17 cellular contexts compared by ENCODE assay signal in genomic region chr15:58726867-58727266, GRCh38.
"Had no signal": no experiment of that assay in that cellular context is flagged by ENCODE, and none has a peak within 500 bp of the region (broad histone marks: within the 10 kb centered on the region; RNA-seq: fewer than 3 reads in every experiment).

No MANE protein-coding gene starts in this region.

- H3K36me3 Mint-ChIP-seq: natural killer cell had no signal

- H3K27me3 Mint-ChIP-seq: brain; central memory CD8-positive, alpha-beta T cell had no signal

- H3K4me3 Mint-ChIP-seq: brain; central memory CD8-positive, alpha-beta T cell; natural killer cell had no signal

- H3K9me3 ChIP-seq: heart left ventricle, mucosa of descending colon, right atrium auricular region, suprapubic skin, upper lobe of right lung had no signal

- H3K9me3 Mint-ChIP-seq: activated naive CD4-positive, alpha-beta T cell treated with anti-CD3 and anti-CD28 coated beads, Interleukin-2, amount 50 U/mL, for 72 hours; central memory CD8-positive, alpha-beta T cell; natural killer cell had no signal

- H3K36me3 ChIP-seq: right atrium auricular region, suprapubic skin, upper lobe of right lung, WERI-Rb-1 had no signal

- H3K27ac Mint-ChIP-seq: brain had no signal

- H3K27me3 ChIP-seq: heart left ventricle, right atrium auricular region, suprapubic skin, upper lobe of right lung had no signal

- ATAC-seq: heart left ventricle, mucosa of descending colon, natural killer cell, upper lobe of right lung had no signal

- H3K4me3 ChIP-seq: heart left ventricle, mucosa of descending colon, right atrium auricular region, skin epidermis, suprapubic skin, upper lobe of right lung had no signal

- H3K27ac ChIP-seq: right atrium auricular region, skin epidermis, suprapubic skin, upper lobe of right lung, WERI-Rb-1 had no signal

- DNase-seq: activated effector memory CD4-positive, alpha-beta T cell treated with Interleukin-2 at 50 U/mL for 16 hours; amniotic stem cell; cortex of kidney; effector memory CD4-positive, alpha-beta T cell; heart left ventricle; mucosa of descending colon; natural killer cell; posterior cingulate gyrus; T1000; upper lobe of right lung; WERI-Rb-1 had no signal
